Comparison of ENCODE assay signal across 12 cellular contexts in genomic region chr6:132115714-132116366, GRCh38.
DNase-seq lines count a peak whose midpoint lies in the region; ATAC-seq and TF ChIP-seq lines count a peak whose summit lies in the region.
"Had no signal": no experiment of that assay in that cellular context is flagged by ENCODE, and none has a peak within 500 bp of the region (broad histone marks: within the 10 kb centered on the region; RNA-seq: fewer than 3 reads in every experiment).

No MANE protein-coding gene starts in this region.

- no TSS peak for BruUV-seq in IMR-90 (replicated peaks; lab: Mats Ljungman, UMichigan)

- dilution Hi-C loops in IMR-90 (cut with HindIII; ENCODE audit: low sequenced_read_pairs, unreplicated experiment): no loop called here

- H3K14ac ChIP-seq in IMR-90 (replicated peaks; ENCODE audit: low read depth, low read length): peak overlapping the region; percentile 61; the same call in 1 of the 2 replicates

- in situ Hi-C loops in IMR-90 (cut with MboI; ENCODE audit: low sequenced_read_pairs): no loop called here

- CTCF ChIA-PET in IMR-90 (lab: Yijun Ruan, JAX): no interaction called here

- H2AK9ac ChIP-seq in IMR-90 (replicated peaks; ENCODE audit: low read depth, low read length, poor library complexity): no peak overlapping the region

- no peaks in the 10 kb centered on the region for H3K79me2 ChIP-seq in smooth muscle cell (ENCODE audit: low read depth)

- no peak overlapping the region for H2BK5ac ChIP-seq in IMR-90 (ENCODE audit: low read depth, low read length, poor library complexity, severe bottlenecking)

- no peak overlapping the region; a peak in 1 of 4 replicates for H4K8ac ChIP-seq in IMR-90 (ENCODE audit: low read depth in 2 of 2, low read length in 2 of 2)

- TF ChIP-seq RAD21 in IMR-90 (IDR thresholded peaks at IDR 0.05; ENCODE audit: low read length): no peak

- ATAC-seq in IMR-90 (ENCODE audit: low read depth) (no peak), GM18870 (IDR thresholded peaks at IDR 0.05; ENCODE audit: unreplicated experiment) (no peak), sciatic nerve (no peak), GM19395 (IDR thresholded peaks at IDR 0.05; ENCODE audit: unreplicated experiment) (no peak)
- ATAC-seq: HCT116 had no signal

- peak overlapping the region; percentile 68; the same call in 1 of the 2 replicates for H2BK20ac ChIP-seq in IMR-90 (ENCODE audit: low read depth, low read length)

- intact Hi-C loops in IMR-90 (cut with micrococcal nuclease) (no loop called here), sciatic nerve (cut with DNase I) (no loop called here)

- H2AK5ac ChIP-seq in IMR-90 (ENCODE audit: low read depth, low read length): no peak overlapping the region

- H3K4me3 ChIP-seq in IMR-90 (ENCODE audit: insufficient read depth, low read depth, low read length) (peak overlapping the region; percentile 35; the same call in 1 of the 2 replicates), right atrium auricular region (peak overlapping the region; percentile 6 to 27), smooth muscle cell (no peak overlapping the region)

- no peak overlapping the region; the same call in 1 of the 2 replicates for H3K27ac ChIP-seq in IMR-90 (ENCODE audit: insufficient read depth, low read length)
- peak overlapping the region; percentile 19 to 52 for H3K27ac ChIP-seq in right atrium auricular region
- peak overlapping the region; percentile 52 for H3K27ac ChIP-seq in smooth muscle cell (ENCODE audit: low read depth)

- no peak overlapping the region for H3K56ac ChIP-seq in IMR-90 (ENCODE audit: extremely low read depth, insufficient read depth, low read length)

- 72% methylated on average over 3 of the region's 7 CpGs; no CpG with 5 or more reads in 1 of the 2 experiments for WGBS in IMR-90 (ENCODE audit: extremely low coverage in 2 of 2, insufficient read length in 1 of 2), 2 experiments
- 76% methylated on average over 7 of the region's 7 CpGs for WGBS in smooth muscle cell (ENCODE audit: low lambda C conversion rate)

- H4K5ac ChIP-seq in IMR-90 (ENCODE audit: low read depth, low read length): peak overlapping the region; percentile 26; the same call in 1 of the 2 replicates

- H4K91ac ChIP-seq in IMR-90 (ENCODE audit: insufficient read depth, low read depth, low read length): peak overlapping the region; percentile 54

- H3F3A ChIP-seq in smooth muscle cell (ENCODE audit: low read depth): no peaks in the 10 kb centered on the region

- H2AFZ ChIP-seq in IMR-90 (replicated peaks; ENCODE audit: low read length, poor library complexity) (no peak overlapping the region), smooth muscle cell (ENCODE audit: low read depth) (no peak overlapping the region)

- no peaks in the 10 kb centered on the region for H4K20me1 ChIP-seq in IMR-90 (ENCODE audit: insufficient read depth, low read length)
- H4K20me1 ChIP-seq in smooth muscle cell (ENCODE audit: low read depth): no peaks in the 10 kb centered on the region

- H3K79me1 ChIP-seq in IMR-90 (ENCODE audit: low read depth in 1 of 2, low read length in 2 of 2): no peaks in the 10 kb centered on the region

- H3K36me3 ChIP-seq in IMR-90 (ENCODE audit: control insufficient read depth, insufficient read depth, low read length) (no peaks in the 10 kb centered on the region), right atrium auricular region (no peaks in the 10 kb centered on the region), smooth muscle cell (ENCODE audit: low read depth) (no peaks in the 10 kb centered on the region)

- no peak overlapping the region; the same call in 1 of the 2 replicates for H3K4ac ChIP-seq in IMR-90 (ENCODE audit: low read depth, low read length)

- peaks cover 7% of the 10 kb centered on the region for H3K4me1 ChIP-seq in IMR-90 (ENCODE audit: control insufficient read depth, insufficient read depth, low read length)
- H3K4me1 ChIP-seq in right atrium auricular region: no peaks in the 10 kb centered on the region
- H3K4me1 ChIP-seq in smooth muscle cell (ENCODE audit: low read depth): peaks cover 3% of the 10 kb centered on the region
- H3K4me1 ChIP-seq: Caco-2 had no signal

- TF ChIP-seq CTCF in IMR-90 (conservative IDR thresholded peaks at IDR 0.05; ENCODE audit: low read depth, low read length) (no peak), right atrium auricular region (IDR thresholded peaks at IDR 0.05) (no peak), smooth muscle cell (IDR thresholded peaks at IDR 0.05; ENCODE audit: borderline replicate concordance, insufficient read depth, poor library complexity, severe bottlenecking) (no peak)

- H3K9me3 ChIP-seq in IMR-90 (ENCODE audit: control insufficient read depth, insufficient read depth, low read length): no peaks in the 10 kb centered on the region
- no peaks in the 10 kb centered on the region for H3K9me3 ChIP-seq in right atrium auricular region
- H3K9me3 ChIP-seq in smooth muscle cell (replicated peaks; ENCODE audit: low read depth): no peaks in the 10 kb centered on the region
- H3K9me3 ChIP-seq: Caco-2 had no signal

- POLR2A ChIA-PET in IMR-90 (lab: Charles Lee; ENCODE audit: unreplicated experiment): no interaction called here

- H3K4me2 ChIP-seq in IMR-90 (ENCODE audit: low read depth, low read length) (peak overlapping the region; percentile 43), smooth muscle cell (no peak overlapping the region)

- no peaks in the 10 kb centered on the region for H3K9me1 ChIP-seq in IMR-90 (ENCODE audit: insufficient read depth, low read length)

- no peaks in the 10 kb centered on the region for H3K27me3 ChIP-seq in IMR-90 (ENCODE audit: control insufficient read depth, insufficient read depth, low read length)
- H3K27me3 ChIP-seq in right atrium auricular region: no peaks in the 10 kb centered on the region
- no peaks in the 10 kb centered on the region for H3K27me3 ChIP-seq in smooth muscle cell (ENCODE audit: low read depth)

- peak; percentile 33 for DNase-seq in IMR-90
- peak; percentile 8 for DNase-seq in amniotic epithelial cell (ENCODE audit: low read depth)
- no peak for DNase-seq in right atrium auricular region (ENCODE audit: low spot score)
- no peak for DNase-seq in smooth muscle cell (lab: John Stamatoyannopoulos, UW; ENCODE audit: unreplicated experiment)
- DNase-seq in GM19240 (ENCODE audit: insufficient read length, low spot score): no peak
- DNase-seq in sciatic nerve (ENCODE audit: low spot score): no peak
- DNase-seq: amygdala, Caco-2, NCI-H1930 had no signal

- H3K9ac ChIP-seq in IMR-90 (ENCODE audit: low read depth, low read length): no peak overlapping the region
- no peak overlapping the region for H3K9ac ChIP-seq in smooth muscle cell (ENCODE audit: low read depth)

- H2BK15ac ChIP-seq in IMR-90 (ENCODE audit: low read depth, low read length): 0 out of 3 replicates have a peak overlapping the region, but pooled peaks have one; percentile 9

- peak overlapping the region; percentile 68; the same call in 1 of the 2 replicates for H2BK120ac ChIP-seq in IMR-90 (ENCODE audit: low read depth, low read length)

- H3K23ac ChIP-seq in IMR-90 (ENCODE audit: low read depth, low read length): no peak overlapping the region

- H3K18ac ChIP-seq in IMR-90 (ENCODE audit: low read depth, low read length): peak overlapping the region; percentile 39

- TF ChIP-seq POLR2A in IMR-90 (IDR thresholded peaks at IDR 0.05; ENCODE audit: low read depth, low read length): no peak

TF ChIP-seq in IMR-90, 13 proteins besides CTCF, POLR2A, EP300 and RAD21:
- TF ChIP-seq BHLHE40 (IDR thresholded peaks at IDR 0.05; ENCODE audit: low read depth, low read length): no peak
- no peak for TF ChIP-seq SMC3 (IDR thresholded peaks at IDR 0.05; ENCODE audit: low read depth, low read length)
- no peak for TF ChIP-seq ELK1 (IDR thresholded peaks at IDR 0.05; ENCODE audit: borderline replicate concordance, low read depth, low read length)
- no peak for TF ChIP-seq CHD1 (IDR thresholded peaks at IDR 0.05; ENCODE audit: low read depth, low read length)
- TF ChIP-seq MXI1 (IDR thresholded peaks at IDR 0.05; ENCODE audit: borderline replicate concordance, low read depth, low read length): no peak
- TF ChIP-seq USF2 (IDR thresholded peaks at IDR 0.05; ENCODE audit: low read depth, low read length): no peak
- TF ChIP-seq RCOR1 (IDR thresholded peaks at IDR 0.05; ENCODE audit: insufficient replicate concordance, low read length): no peak
- no peak for TF ChIP-seq FOS (IDR thresholded peaks at IDR 0.05; ENCODE audit: low read depth, low read length)

Comparison
In these comparisons a context has a peak if more than half of its experiments do, and no peak if none do; other contexts are left out.
1. DNase-seq: peak in IMR-90 (single experiment) and amniotic epithelial cell (single experiment); none in right atrium auricular region (single experiment), smooth muscle cell (single experiment), GM19240 (single experiment) and sciatic nerve (single experiment).